Comparison of ENCODE assay signal across 11 cellular contexts in genomic region chr16:89343501-89344291, GRCh38.
DNase-seq lines count a peak whose midpoint lies in the region; ATAC-seq and TF ChIP-seq lines count a peak whose summit lies in the region.
"Had no signal": no experiment of that assay in that cellular context is flagged by ENCODE, and none has a peak within 500 bp of the region (broad histone marks: within the 10 kb centered on the region; RNA-seq: fewer than 3 reads in every experiment).

No MANE protein-coding gene starts in this region.

- no peak; the same call in 2 of the 3 replicates for ATAC-seq in RWPE2 (ENCODE audit: low read depth)
- ATAC-seq in left ventricle myocardium superior = peak; percentile 15
- ATAC-seq in stimulated activated effector memory CD8-positive, alpha-beta T cell treated with anti-CD3 and anti-CD28 coated beads, Interleukin-12 subunit alpha, Interleukin-12 subunit beta, amount 100 ng/mL, for 72 hours = no peak
- ATAC-seq in HG03139 (IDR thresholded peaks at IDR 0.05; ENCODE audit: unreplicated experiment) = no peak
- no peak for ATAC-seq in HG03432 (IDR thresholded peaks at IDR 0.05; ENCODE audit: unreplicated experiment)

- DNase-seq in activated T-cell treated with anti-CD3 and anti-CD28 coated beads, Interleukin-2, amount 50 U/mL, for 24 hours = no peak
- DNase-seq in activated T-cell treated with anti-CD3 and anti-CD28 coated beads, Interleukin-2, amount 50 U/mL, for 48 hours = no peak
- DNase-seq in RWPE2 (ENCODE audit: low spot score) (no peak), left ventricle myocardium superior (peak; percentile 38), occipital lobe (lab: John Stamatoyannopoulos, UW) (no peak)
- no peak for DNase-seq in stimulated activated effector memory CD8-positive, alpha-beta T cell treated with anti-CD3 and anti-CD28 coated beads, Interleukin-12 subunit alpha, Interleukin-12 subunit beta, amount 100 ng/mL, for 72 hours (ENCODE audit: low spot score in 2 of 2)
- DNase-seq: activated CD4-positive, CD25-positive, alpha-beta regulatory T cell treated with anti-CD3 and anti-CD28 coated beads, Interleukin-2, amount 50 U/mL, for 72 hours; NCI-H774 had no signal

- H3K36me3 ChIP-seq in RWPE2 (ENCODE audit: low read depth) = peaks cover 24% of the 10 kb centered on the region

- H3K27me3 Mint-ChIP-seq in activated T-cell treated with anti-CD3 and anti-CD28 coated beads, Interleukin-2, amount 50 U/mL, for 24 hours = no peaks in the 10 kb centered on the region
- H3K27me3 Mint-ChIP-seq: B cell had no signal

- no peak overlapping the region for H3K4me3 ChIP-seq in RWPE2 (ENCODE audit: severe bottlenecking)

- H3K4me1 Mint-ChIP-seq in activated T-cell treated with anti-CD3 and anti-CD28 coated beads, Interleukin-2, amount 50 U/mL, for 24 hours (ENCODE audit: low read depth) = peaks cover 88% of the 10 kb centered on the region
- H3K4me1 Mint-ChIP-seq in stimulated activated effector memory CD8-positive, alpha-beta T cell treated with anti-CD3 and anti-CD28 coated beads, Interleukin-12 subunit alpha, Interleukin-12 subunit beta, amount 100 ng/mL, for 72 hours = peaks cover 79% of the 10 kb centered on the region

- H3K27ac Mint-ChIP-seq in activated T-cell treated with anti-CD3 and anti-CD28 coated beads, Interleukin-2, amount 50 U/mL, for 24 hours = peak overlapping the region; percentile 84
- H3K27ac Mint-ChIP-seq in stimulated activated effector memory CD8-positive, alpha-beta T cell treated with anti-CD3 and anti-CD28 coated beads, Interleukin-12 subunit alpha, Interleukin-12 subunit beta, amount 100 ng/mL, for 72 hours = peak overlapping the region; percentile 70
- H3K27ac Mint-ChIP-seq: B cell had no signal

- no peaks in the 10 kb centered on the region for H3K9me3 Mint-ChIP-seq in activated T-cell treated with anti-CD3 and anti-CD28 coated beads, Interleukin-2, amount 50 U/mL, for 24 hours
- H3K9me3 Mint-ChIP-seq in stimulated activated effector memory CD8-positive, alpha-beta T cell treated with anti-CD3 and anti-CD28 coated beads, Interleukin-12 subunit alpha, Interleukin-12 subunit beta, amount 100 ng/mL, for 72 hours = no peaks in the 10 kb centered on the region

- no peak overlapping the region for H3K4me3 Mint-ChIP-seq in activated T-cell treated with anti-CD3 and anti-CD28 coated beads, Interleukin-2, amount 50 U/mL, for 24 hours
- H3K4me3 Mint-ChIP-seq in stimulated activated effector memory CD8-positive, alpha-beta T cell treated with anti-CD3 and anti-CD28 coated beads, Interleukin-12 subunit alpha, Interleukin-12 subunit beta, amount 100 ng/mL, for 72 hours = no peak overlapping the region
- H3K4me3 Mint-ChIP-seq: B cell had no signal

- no peak for TF ChIP-seq CTCF in RWPE2 (IDR thresholded peaks at IDR 0.05; ENCODE audit: poor library complexity, severe bottlenecking)

- peaks cover 54% of the 10 kb centered on the region for H3K4me1 ChIP-seq in RWPE2 (ENCODE audit: insufficient read depth, poor library complexity, severe bottlenecking)

- no peaks in the 10 kb centered on the region for H3K27me3 ChIP-seq in RWPE2 (ENCODE audit: insufficient read depth, poor library complexity, severe bottlenecking)

- intact Hi-C loops in left ventricle myocardium superior (cut with micrococcal nuclease) = loop anchor here (10.0 kb wide), 1 partner anchor 141 kb away; no protein-coding TSS in a partner anchor

- H3K27ac ChIP-seq in RWPE2 (ENCODE audit: poor library complexity, severe bottlenecking) = peak overlapping the region; percentile 80

- no peaks in the 10 kb centered on the region for H3K9me3 ChIP-seq in RWPE2 (ENCODE audit: severe bottlenecking)

- H3K36me3 Mint-ChIP-seq in activated T-cell treated with anti-CD3 and anti-CD28 coated beads, Interleukin-2, amount 50 U/mL, for 24 hours (ENCODE audit: low read depth) = peaks cover 56% of the 10 kb centered on the region
- H3K36me3 Mint-ChIP-seq in stimulated activated effector memory CD8-positive, alpha-beta T cell treated with anti-CD3 and anti-CD28 coated beads, Interleukin-12 subunit alpha, Interleukin-12 subunit beta, amount 100 ng/mL, for 72 hours = peaks cover 63% of the 10 kb centered on the region
